In genomic region chr14:104252256-104253215, GRCh38 we compare ENCODE assay signal across 28 cellular contexts.
A peak's percentile ranks its signal among the peaks of the same experiment; 100 is the strongest.
DNase-seq lines count a peak whose midpoint lies in the region; ATAC-seq and TF ChIP-seq lines count a peak whose summit lies in the region.
"Had no signal": no experiment of that assay in that cellular context is flagged by ENCODE, and none has a peak within 500 bp of the region (broad histone marks: within the 10 kb centered on the region; RNA-seq: fewer than 3 reads in every experiment).

No MANE protein-coding gene starts in this region.

- peak; percentile 37; the same call in 1 of the 2 replicates for TF ChIP-seq RAD21 in Ishikawa (IDR thresholded peaks at IDR 0.05; ENCODE audit: low read depth)

- no peak for ATAC-seq in activated CD4-positive, alpha-beta T cell treated with anti-CD3 and anti-CD28 coated beads for 36 hours
- no peak for ATAC-seq in activated CD8-positive, alpha-beta T cell treated with anti-CD3 and anti-CD28 coated beads for 36 hours
- ATAC-seq: effector memory CD8-positive, alpha-beta T cell; GM12878; Panc1; psoas muscle had no signal

- peak; percentile 13 for TF ChIP-seq CTCF in progenitor cell of endocrine pancreas (IDR thresholded peaks at IDR 0.05; ENCODE audit: unreplicated experiment)
- TF ChIP-seq CTCF in activated CD8-positive, alpha-beta T cell treated with anti-CD3 and anti-CD28 coated beads for 36 hours (IDR thresholded peaks at IDR 0.05) = no peak
- TF ChIP-seq CTCF in mesothelial cell of epicardium (IDR thresholded peaks at IDR 0.05; ENCODE audit: unreplicated experiment) = no peak

- TF ChIP-seq EP300 in Ishikawa (IDR thresholded peaks at IDR 0.05; ENCODE audit: borderline replicate concordance) = no peak

- H3K27ac Mint-ChIP-seq in activated CD4-positive, alpha-beta T cell treated with anti-CD3 and anti-CD28 coated beads, Interleukin-2, amount 10 ng/mL, durations not matched to agents 24 days and 14 days = peak overlapping the region; percentile 37
- no peak overlapping the region for H3K27ac Mint-ChIP-seq in activated CD4-positive, alpha-beta T cell treated with anti-CD3 and anti-CD28 coated beads for 36 hours
- H3K27ac Mint-ChIP-seq in progenitor cell of endocrine pancreas = no peak overlapping the region
- H3K27ac Mint-ChIP-seq in activated CD8-positive, alpha-beta T cell treated with anti-CD3 and anti-CD28 coated beads for 36 hours = no peak overlapping the region
- H3K27ac Mint-ChIP-seq in mesothelial cell of epicardium = no peak overlapping the region
- H3K27ac Mint-ChIP-seq: activated naive CD8-positive, alpha-beta T cell treated with anti-CD3 and anti-CD28 coated beads for 36 hours; CD4-positive, alpha-beta T cell; effector memory CD8-positive, alpha-beta T cell had no signal

- H3K36me3 Mint-ChIP-seq in activated CD4-positive, alpha-beta T cell treated with anti-CD3 and anti-CD28 coated beads, Interleukin-2, amount 10 ng/mL, durations not matched to agents 24 days and 14 days (ENCODE audit: low read depth) = peaks cover 2% of the 10 kb centered on the region
- no peaks in the 10 kb centered on the region for H3K36me3 Mint-ChIP-seq in activated CD4-positive, alpha-beta T cell treated with anti-CD3 and anti-CD28 coated beads for 36 hours (ENCODE audit: low read depth)
- H3K36me3 Mint-ChIP-seq in progenitor cell of endocrine pancreas (ENCODE audit: insufficient read depth) = no peaks in the 10 kb centered on the region
- no peaks in the 10 kb centered on the region for H3K36me3 Mint-ChIP-seq in activated CD8-positive, alpha-beta T cell treated with anti-CD3 and anti-CD28 coated beads for 36 hours (ENCODE audit: low read depth)
- H3K36me3 Mint-ChIP-seq in mesothelial cell of epicardium = no peaks in the 10 kb centered on the region
- H3K36me3 Mint-ChIP-seq: activated naive CD8-positive, alpha-beta T cell treated with anti-CD3 and anti-CD28 coated beads for 36 hours; IgD-negative memory B cell had no signal

- POLR2A ChIA-PET in activated CD4-positive, alpha-beta T cell treated with anti-CD3 and anti-CD28 coated beads for 36 hours (lab: Charles Lee) = no interaction called here
- POLR2A ChIA-PET in activated CD8-positive, alpha-beta T cell treated with anti-CD3 and anti-CD28 coated beads for 36 hours (lab: Charles Lee) = no interaction called here

- H3K4me3 Mint-ChIP-seq in activated CD4-positive, alpha-beta T cell treated with anti-CD3 and anti-CD28 coated beads, Interleukin-2, amount 10 ng/mL, durations not matched to agents 24 days and 14 days = no peak overlapping the region
- no peak overlapping the region for H3K4me3 Mint-ChIP-seq in activated CD4-positive, alpha-beta T cell treated with anti-CD3 and anti-CD28 coated beads for 36 hours
- no peak overlapping the region for H3K4me3 Mint-ChIP-seq in progenitor cell of endocrine pancreas (ENCODE audit: low read depth)
- H3K4me3 Mint-ChIP-seq in activated CD8-positive, alpha-beta T cell treated with anti-CD3 and anti-CD28 coated beads for 36 hours = no peak overlapping the region
- no peak overlapping the region for H3K4me3 Mint-ChIP-seq in mesothelial cell of epicardium
- H3K4me3 Mint-ChIP-seq: activated naive CD8-positive, alpha-beta T cell treated with anti-CD3 and anti-CD28 coated beads for 36 hours; CD4-positive, alpha-beta T cell; effector memory CD8-positive, alpha-beta T cell; IgD-negative memory B cell had no signal

- H3K4me1 Mint-ChIP-seq in activated CD4-positive, alpha-beta T cell treated with anti-CD3 and anti-CD28 coated beads, Interleukin-2, amount 10 ng/mL, durations not matched to agents 24 days and 14 days = no peaks in the 10 kb centered on the region
- no peaks in the 10 kb centered on the region for H3K4me1 Mint-ChIP-seq in activated CD4-positive, alpha-beta T cell treated with anti-CD3 and anti-CD28 coated beads for 36 hours
- H3K4me1 Mint-ChIP-seq in progenitor cell of endocrine pancreas (ENCODE audit: low read depth) = no peaks in the 10 kb centered on the region
- no peaks in the 10 kb centered on the region for H3K4me1 Mint-ChIP-seq in activated CD8-positive, alpha-beta T cell treated with anti-CD3 and anti-CD28 coated beads for 36 hours (ENCODE audit: low read depth)
- H3K4me1 Mint-ChIP-seq in mesothelial cell of epicardium = no peaks in the 10 kb centered on the region
- H3K4me1 Mint-ChIP-seq: activated naive CD8-positive, alpha-beta T cell treated with anti-CD3 and anti-CD28 coated beads for 36 hours had no signal

- intact Hi-C loops in activated CD4-positive, alpha-beta T cell treated with anti-CD3 and anti-CD28 coated beads, Interleukin-2, amount 10 ng/mL, durations not matched to agents 24 days and 14 days (cut with micrococcal nuclease) = no loop called here
- intact Hi-C loops in activated CD4-positive, alpha-beta T cell treated with anti-CD3 and anti-CD28 coated beads for 36 hours (cut with DNase I, micrococcal nuclease) = no loop called here
- intact Hi-C loops in activated CD8-positive, alpha-beta T cell treated with anti-CD3 and anti-CD28 coated beads for 36 hours (cut with micrococcal nuclease) = no loop called here

- CTCF ChIA-PET in activated CD4-positive, alpha-beta T cell treated with anti-CD3 and anti-CD28 coated beads for 36 hours (lab: Charles Lee) = no interaction called here
- CTCF ChIA-PET in activated CD8-positive, alpha-beta T cell treated with anti-CD3 and anti-CD28 coated beads for 36 hours (lab: Charles Lee) = no interaction called here

- H3K9me3 Mint-ChIP-seq in activated CD4-positive, alpha-beta T cell treated with anti-CD3 and anti-CD28 coated beads, Interleukin-2, amount 10 ng/mL, durations not matched to agents 24 days and 14 days = no peaks in the 10 kb centered on the region
- H3K9me3 Mint-ChIP-seq in activated CD4-positive, alpha-beta T cell treated with anti-CD3 and anti-CD28 coated beads for 36 hours (ENCODE audit: low read depth) = no peaks in the 10 kb centered on the region
- no peaks in the 10 kb centered on the region for H3K9me3 Mint-ChIP-seq in progenitor cell of endocrine pancreas (ENCODE audit: low read depth)
- peaks cover 2% of the 10 kb centered on the region for H3K9me3 Mint-ChIP-seq in activated CD8-positive, alpha-beta T cell treated with anti-CD3 and anti-CD28 coated beads for 36 hours
- H3K9me3 Mint-ChIP-seq in mesothelial cell of epicardium = peaks cover 5% of the 10 kb centered on the region
- H3K9me3 Mint-ChIP-seq: activated naive CD8-positive, alpha-beta T cell treated with anti-CD3 and anti-CD28 coated beads for 36 hours; CD4-positive, alpha-beta T cell; effector memory CD8-positive, alpha-beta T cell had no signal

- DNase-seq in activated CD4-positive, alpha-beta T cell treated with anti-CD3 and anti-CD28 coated beads, Interleukin-2, amount 10 ng/mL, durations not matched to agents 24 days and 14 days = no peak
- DNase-seq in activated CD4-positive, alpha-beta T cell treated with anti-CD3 and anti-CD28 coated beads for 36 hours = no peak
- DNase-seq in islet precursor cell (peak; percentile 49), progenitor cell of endocrine pancreas (ENCODE audit: low spot score, unreplicated experiment) (no peak), midbrain (lab: John Stamatoyannopoulos, UW) (no peak), mesothelial cell of epicardium (ENCODE audit: low spot score in 2 of 2, unreplicated experiment in 2 of 2) (no peak)
- DNase-seq in activated CD8-positive, alpha-beta T cell treated with anti-CD3 and anti-CD28 coated beads for 36 hours = no peak
- DNase-seq: 8988T; activated naive CD8-positive, alpha-beta T cell treated with anti-CD3 and anti-CD28 coated beads for 36 hours; CD4-positive, alpha-beta T cell; cortex of kidney; effector memory CD8-positive, alpha-beta T cell; erythroblast; GOT3; kidney glomerular epithelial cell; NCI-H1105; NCI-H2029 treated with DMSO at 0.1 percent for 48 hours; NCI-H2227 treated with DMSO at 0.1 percent for 48 hours; NCI-H526 treated with DMSO at 0.1 percent for 48 hours; psoas muscle; stimulated activated CD4-positive, alpha-beta T cell treated with anti-CD3 and anti-CD28 coated beads, Interleukin-4, amount 100 ng/mL, for 4 hours; stimulated activated naive CD4-positive, alpha-beta T cell; T-helper 1 cell; testis had no signal

- H3K27me3 Mint-ChIP-seq in activated CD4-positive, alpha-beta T cell treated with anti-CD3 and anti-CD28 coated beads, Interleukin-2, amount 10 ng/mL, durations not matched to agents 24 days and 14 days = peaks cover 5% of the 10 kb centered on the region
- H3K27me3 Mint-ChIP-seq in activated CD4-positive, alpha-beta T cell treated with anti-CD3 and anti-CD28 coated beads for 36 hours = peaks cover 18% of the 10 kb centered on the region
- peaks cover 22% of the 10 kb centered on the region for H3K27me3 Mint-ChIP-seq in progenitor cell of endocrine pancreas
- H3K27me3 Mint-ChIP-seq in activated CD8-positive, alpha-beta T cell treated with anti-CD3 and anti-CD28 coated beads for 36 hours = peaks cover 12% of the 10 kb centered on the region
- H3K27me3 Mint-ChIP-seq in mesothelial cell of epicardium (ENCODE audit: low read depth) = peaks cover 18% of the 10 kb centered on the region

TF ChIP-seq in Ishikawa, 13 proteins besides CTCF, POLR2A, EP300 and RAD21 (continues in another document):
- TF ChIP-seq REST (IDR thresholded peaks at IDR 0.05; ENCODE audit: low read depth) (no peak), NFIC (IDR thresholded peaks at IDR 0.05) (no peak), CREB1 (IDR thresholded peaks at IDR 0.05; ENCODE audit: low read depth) (no peak), EGR1 (IDR thresholded peaks at IDR 0.05) (no peak), CEBPB (IDR thresholded peaks at IDR 0.05) (no peak)
